25 cellular contexts compared by ENCODE assay signal in genomic region chr11:9274499-9275228, GRCh38. TPM values are rescaled to one million over a fixed set of nuclear protein-coding genes. Genes with fewer than 3 reads are reported as not detected.
DNase-seq lines count a peak whose midpoint lies in the region; ATAC-seq and TF ChIP-seq lines count a peak whose summit lies in the region.
"Had no signal": no experiment of that assay in that cellular context is flagged by ENCODE, and none has a peak within 500 bp of the region (broad histone marks: within the 10 kb centered on the region; RNA-seq: fewer than 3 reads in every experiment).

No MANE protein-coding gene starts in this region.

- no peak overlapping the region for H3K4me3 Mint-ChIP-seq in activated naive CD4-positive, alpha-beta T cell treated with anti-CD3 and anti-CD28 coated beads, Interleukin-2, amount 50 U/mL, for 24 hours
- H3K4me3 Mint-ChIP-seq: activated CD4-positive, alpha-beta T cell treated with anti-CD3 and anti-CD28 coated beads, Interleukin-2, amount 10 ng/mL, durations not matched to agents 7 days and 5 days; CD8-positive, alpha-beta memory T cell had no signal

- intact Hi-C loops in dorsolateral prefrontal cortex (cut with DNase I) = no loop called here

- H3K27me3 ChIP-seq in dorsolateral prefrontal cortex = no peaks in the 10 kb centered on the region
- H3K27me3 ChIP-seq in WERI-Rb-1 (ENCODE audit: insufficient read depth, low read depth, severe bottlenecking) = no peaks in the 10 kb centered on the region
- H3K27me3 ChIP-seq: hepatocyte had no signal

- DNase-seq in activated naive CD4-positive, alpha-beta T cell treated with Interleukin-2 at 50 U/mL for 16 hours = no peak
- DNase-seq in dorsolateral prefrontal cortex = no peak
- peak; percentile 13 for DNase-seq in left kidney (ENCODE audit: low read depth, low spot score)
- DNase-seq in NCI-H2107 (lab: John Stamatoyannopoulos, UW) = no peak
- DNase-seq in WERI-Rb-1 = no peak
- DNase-seq: activated CD4-positive, alpha-beta T cell treated with anti-CD3 and anti-CD28 coated beads, Interleukin-2, amount 10 ng/mL, durations not matched to agents 7 days and 5 days; activated CD8-positive, alpha-beta memory T cell treated with anti-CD3 and anti-CD28 coated beads, Interleukin-2, amount 50 U/mL, for 48 hours; activated gamma-delta T cell; amniotic stem cell; CD8-positive, alpha-beta memory T cell; central memory CD4-positive, alpha-beta T cell; DMS79; KBM-7; mammary epithelial cell; naive B cell; NCI-H2029 treated with DMSO at 0.1 percent for 48 hours; NCI-H510A; stimulated activated CD4-positive, alpha-beta T cell treated with anti-CD3 and anti-CD28 coated beads, Interleukin-2, amount 100 ng/mL, for 48 hours had no signal

- ATAC-seq in HG03097 (IDR thresholded peaks at IDR 0.05; ENCODE audit: low FRiP score, unreplicated experiment) (no peak), GM19328 (IDR thresholded peaks at IDR 0.05; ENCODE audit: unreplicated experiment) (no peak)
- ATAC-seq: HCT116 had no signal

- H3K27ac Mint-ChIP-seq in activated naive CD4-positive, alpha-beta T cell treated with anti-CD3 and anti-CD28 coated beads, Interleukin-2, amount 50 U/mL, for 24 hours = peak overlapping the region; percentile 68
- H3K27ac Mint-ChIP-seq: activated CD4-positive, alpha-beta T cell treated with anti-CD3 and anti-CD28 coated beads, Interleukin-2, amount 10 ng/mL, durations not matched to agents 7 days and 5 days had no signal

- H3K4me3 ChIP-seq in dorsolateral prefrontal cortex (no peak overlapping the region), WERI-Rb-1 (ENCODE audit: low read depth, low read length) (no peak overlapping the region)
- H3K4me3 ChIP-seq: hepatocyte, prostate gland, skin epidermis had no signal

- H3K27me3 Mint-ChIP-seq in activated naive CD4-positive, alpha-beta T cell treated with anti-CD3 and anti-CD28 coated beads, Interleukin-2, amount 50 U/mL, for 24 hours = no peaks in the 10 kb centered on the region
- H3K27me3 Mint-ChIP-seq: CD8-positive, alpha-beta memory T cell; naive B cell had no signal

- peaks cover 2% of the 10 kb centered on the region for H3K36me3 Mint-ChIP-seq in activated naive CD4-positive, alpha-beta T cell treated with anti-CD3 and anti-CD28 coated beads, Interleukin-2, amount 50 U/mL, for 24 hours
- H3K36me3 Mint-ChIP-seq: naive B cell had no signal

- no peaks in the 10 kb centered on the region for H3K9me3 ChIP-seq in WERI-Rb-1 (ENCODE audit: severe bottlenecking)
- H3K9me3 ChIP-seq: prostate gland had no signal

- no peaks in the 10 kb centered on the region for H3K36me3 ChIP-seq in WERI-Rb-1
- H3K36me3 ChIP-seq: prostate gland had no signal

- no peaks in the 10 kb centered on the region for H3K9me3 Mint-ChIP-seq in activated naive CD4-positive, alpha-beta T cell treated with anti-CD3 and anti-CD28 coated beads, Interleukin-2, amount 50 U/mL, for 24 hours
- H3K9me3 Mint-ChIP-seq: activated CD4-positive, alpha-beta T cell treated with anti-CD3 and anti-CD28 coated beads, Interleukin-2, amount 10 ng/mL, durations not matched to agents 7 days and 5 days; CD8-positive, alpha-beta memory T cell; naive B cell had no signal

- TF ChIP-seq CTCF in dorsolateral prefrontal cortex (IDR thresholded peaks at IDR 0.05 in 54 of 56, conservative IDR thresholded peaks at IDR 0.05 in 2 of 56; ENCODE audit: low read depth in 1 of 56, partially characterized antibody in 56 of 56) (no peak), WERI-Rb-1 (IDR thresholded peaks at IDR 0.05; ENCODE audit: low read depth, low read length) (no peak)

- peaks cover 14% of the 10 kb centered on the region for H3K4me1 Mint-ChIP-seq in activated naive CD4-positive, alpha-beta T cell treated with anti-CD3 and anti-CD28 coated beads, Interleukin-2, amount 50 U/mL, for 24 hours

- peak overlapping the region in 44 of 59 donors; percentile 2 to 71 (median 44) for H3K27ac ChIP-seq in dorsolateral prefrontal cortex
- H3K27ac ChIP-seq in WERI-Rb-1 = no peak overlapping the region
- H3K27ac ChIP-seq: hepatocyte, prostate gland had no signal

RNA-seq across cellular contexts. Expression of gene DENND5A, which starts 9.5 kb away (rescaled TPM):
- total RNA-seq in dorsolateral prefrontal cortex = 100 to 1,000 TPM; 128 to 331 (median 174) TPM

RNA-seq across cellular contexts. Expression of gene TMEM41B, which starts 39.7 kb away (rescaled TPM):
- total RNA-seq in dorsolateral prefrontal cortex = 10 to 100 TPM; 31.7 to 63.9 (median 42.1) TPM
